Comparison of ENCODE assay signal across 27 cellular contexts in genomic region chr19:33269016-33269415, GRCh38. TPM values are rescaled to one million over a fixed set of nuclear protein-coding genes. Genes with fewer than 3 reads are reported as not detected.
DNase-seq lines count a peak whose midpoint lies in the region; ATAC-seq lines count a peak whose summit lies in the region.
"Had no signal": no experiment of that assay in that cellular context is flagged by ENCODE, and none has a peak within 500 bp of the region (broad histone marks: within the 10 kb centered on the region; RNA-seq: fewer than 3 reads in every experiment).

No MANE protein-coding gene starts in this region.

- peak overlapping the region; percentile 97 for H2BK120ac ChIP-seq in neuronal stem cell (ENCODE audit: low read depth, low read length)

- WGBS in neuronal stem cell (ENCODE audit: extremely low coverage in 2 of 2, insufficient read length in 2 of 2, insufficient replicate concordance in 1 of 2), 2 donors, result no CpG with 5 or more reads among the region's 10 CpGs

- peaks cover 94% of the 10 kb centered on the region for H3K4me1 Mint-ChIP-seq in dendritic cell treated with granulocyte-macrophage colony-stimulating factor and Interleukin-4, amounts not matched to agents 40 ng/mL and 50 ng/mL, for 4 days (ENCODE audit: low read depth)

- no peak overlapping the region for H4K8ac ChIP-seq in neuronal stem cell (ENCODE audit: low read depth, low read length)

- no peak overlapping the region for H4K91ac ChIP-seq in neuronal stem cell (ENCODE audit: low read depth, low read length, poor library complexity)

- DNase-seq in left cardiac atrium (peak; percentile 11), left ventricle myocardium superior (no peak), neuronal stem cell (ENCODE audit: low spot score) (no peak), amygdala (lab: John Stamatoyannopoulos, UW) (no peak), DMS 273 (lab: John Stamatoyannopoulos, UW; ENCODE audit: unreplicated experiment) (no peak)
- DNase-seq: Caco-2; CD8-positive, alpha-beta T cell; DMS 273 treated with DMSO at 0.1 percent for 48 hours; DMS79; EL; HFFc6; IMR-90; MM.1S; NCI-H2029 treated with DMSO at 0.1 percent for 48 hours; NCI-H2171; NCI-H226; NCI-H510A; NCI-H69; OCI-M1; Peyer's patch; SK-N-SH; SW 1271 had no signal

- peak overlapping the region; percentile 99 for H3K27ac Mint-ChIP-seq in dendritic cell treated with granulocyte-macrophage colony-stimulating factor and Interleukin-4, amounts not matched to agents 40 ng/mL and 50 ng/mL, for 4 days
- H3K27ac Mint-ChIP-seq: CD8-positive, alpha-beta T cell; HFFc6 had no signal

- H2AFZ ChIP-seq in neuronal stem cell (ENCODE audit: low read length), result no peak overlapping the region

- H3K4me1 ChIP-seq in neuronal stem cell (ENCODE audit: control insufficient read depth in 2 of 2, insufficient read depth in 1 of 2, low read depth in 1 of 2, low read length in 2 of 2), result peaks cover 5 to 11% of the 10 kb centered on the region in 2 donors

- no peak overlapping the region for H3K4me2 ChIP-seq in neuronal stem cell (ENCODE audit: insufficient read depth, low read length, poor library complexity, severe bottlenecking)
- H3K4me2 ChIP-seq: KMS-11, SK-N-SH had no signal

- peak overlapping the region; percentile 37 for H2BK15ac ChIP-seq in neuronal stem cell (ENCODE audit: low read length)

- no peaks in the 10 kb centered on the region for H3K9me3 Mint-ChIP-seq in dendritic cell treated with granulocyte-macrophage colony-stimulating factor and Interleukin-4, amounts not matched to agents 40 ng/mL and 50 ng/mL, for 4 days
- H3K9me3 Mint-ChIP-seq: CD8-positive, alpha-beta T cell; HFFc6 had no signal

- H3K27me3 Mint-ChIP-seq in dendritic cell treated with granulocyte-macrophage colony-stimulating factor and Interleukin-4, amounts not matched to agents 40 ng/mL and 50 ng/mL, for 4 days, result no peaks in the 10 kb centered on the region

- H3K4me3 Mint-ChIP-seq in dendritic cell treated with granulocyte-macrophage colony-stimulating factor and Interleukin-4, amounts not matched to agents 40 ng/mL and 50 ng/mL, for 4 days, result no peak overlapping the region
- H3K4me3 Mint-ChIP-seq: CD8-positive, alpha-beta T cell; HFFc6 had no signal

- H3K4ac ChIP-seq in neuronal stem cell (ENCODE audit: low read length), result peak overlapping the region; percentile 72

- intact Hi-C loops in left cardiac atrium (cut with DNase I) (no loop called here), left ventricle myocardium superior (cut with micrococcal nuclease) (no loop called here)
- intact Hi-C loops in dendritic cell treated with granulocyte-macrophage colony-stimulating factor and Interleukin-4, amounts not matched to agents 40 ng/mL and 50 ng/mL, for 4 days (cut with micrococcal nuclease), result no loop called here

- peaks cover 0 to 20% (median 0%) of the 10 kb centered on the region in 3 experiments for H3K27me3 ChIP-seq in neuronal stem cell (ENCODE audit: control insufficient read depth in 3 of 3, insufficient read depth in 3 of 3, low read depth in 1 of 3, low read length in 3 of 3)
- H3K27me3 ChIP-seq: Peyer's patch had no signal

- H2BK5ac ChIP-seq in neuronal stem cell (ENCODE audit: low read length), result peak overlapping the region; percentile 62

- peak overlapping the region; percentile 82 for H3K18ac ChIP-seq in neuronal stem cell (ENCODE audit: low read length)

- no peak overlapping the region for H3K27ac ChIP-seq in neuronal stem cell (replicated peaks; ENCODE audit: low read length)
- H3K27ac ChIP-seq: KMS-11 had no signal

- H3K14ac ChIP-seq in neuronal stem cell (ENCODE audit: low read length), result peak overlapping the region; percentile 89

- H3K79me1 ChIP-seq in neuronal stem cell (ENCODE audit: low read depth, low read length), result no peaks in the 10 kb centered on the region

- no peak overlapping the region for H3K4me3 ChIP-seq in neuronal stem cell (ENCODE audit: low read length in 2 of 2)
- H3K4me3 ChIP-seq: GM12878, Peyer's patch had no signal

- peak overlapping the region; percentile 83 for H2AK5ac ChIP-seq in neuronal stem cell (ENCODE audit: low read depth, low read length)

- ATAC-seq in left cardiac atrium (no peak), left ventricle myocardium superior (no peak), esophagus mucosa (no peak)
- ATAC-seq: CD8-positive, alpha-beta T cell had no signal

- H3K9me3 ChIP-seq in neuronal stem cell (replicated peaks in 1 of 2; ENCODE audit: control insufficient read depth in 2 of 2, insufficient read depth in 1 of 2, low read depth in 1 of 2, low read length in 2 of 2), result no peaks in the 10 kb centered on the region
- H3K9me3 ChIP-seq: Caco-2, Peyer's patch, SK-N-SH had no signal

- H3K36me3 Mint-ChIP-seq in dendritic cell treated with granulocyte-macrophage colony-stimulating factor and Interleukin-4, amounts not matched to agents 40 ng/mL and 50 ng/mL, for 4 days (ENCODE audit: low read depth), result no peaks in the 10 kb centered on the region
- H3K36me3 Mint-ChIP-seq: CD8-positive, alpha-beta T cell had no signal

- peak overlapping the region; percentile 53 for H2BK12ac ChIP-seq in neuronal stem cell (ENCODE audit: low read length)

- H3K9ac ChIP-seq in neuronal stem cell (ENCODE audit: low read depth, low read length, poor library complexity), result no peak overlapping the region
- H3K9ac ChIP-seq: KMS-11, SK-N-SH had no signal

- H3K36me3 ChIP-seq in neuronal stem cell (replicated peaks in 1 of 2; ENCODE audit: control insufficient read depth in 2 of 2, insufficient read depth in 2 of 2, low read length in 2 of 2), result no peaks in the 10 kb centered on the region
- H3K36me3 ChIP-seq: Peyer's patch had no signal

- H3K23ac ChIP-seq in neuronal stem cell (ENCODE audit: low read depth, low read length, poor library complexity), result peak overlapping the region; percentile 62

RNA-seq across cellular contexts. Expression of gene CEBPA, which starts 33.3 kb away (rescaled TPM):
- total RNA-seq in left cardiac atrium, result 10 to 100 TPM; 21.0 to 41.8 TPM
- total RNA-seq in left ventricle myocardium superior, result 2.4 TPM
- 0.78 TPM for polyA plus RNA-seq in neuronal stem cell (2013, experiment 1 of 2)
- polyA plus RNA-seq in neuronal stem cell (2013, experiment 2 of 2), result 0.96 TPM
- 18.3 TPM for total RNA-seq in esophagus mucosa

RNA-seq across cellular contexts. Expression of gene SLC7A10, which starts 43.4 kb away (rescaled TPM):
- total RNA-seq in left cardiac atrium (1 to 10 TPM in 1 of 2 donors, under 1 TPM in 1; 0.58 to 4.0 TPM), left ventricle myocardium superior (not detected), esophagus mucosa (not detected)
- polyA plus RNA-seq in neuronal stem cell (2013, experiment 1 of 2), result 1.1 TPM
- polyA plus RNA-seq in neuronal stem cell (2013, experiment 2 of 2), result 0.97 TPM
- total RNA-seq: A172; Caco-2; CD8-positive, alpha-beta T cell; GM12878; HFFc6; IMR-90; Peyer's patch had no signal
- polyA plus RNA-seq: GM12878, IMR-90 had no signal
